12 cellular contexts compared by ENCODE assay signal in genomic region chr16:71628810-71629209, GRCh38. TPM values are rescaled to one million over a fixed set of nuclear protein-coding genes. Genes with fewer than 3 reads are reported as not detected.
DNase-seq lines count a peak whose midpoint lies in the region; TF ChIP-seq lines count a peak whose summit lies in the region.
"Had no signal": no experiment of that assay in that cellular context is flagged by ENCODE, and none has a peak within 500 bp of the region (broad histone marks: within the 10 kb centered on the region; RNA-seq: fewer than 3 reads in every experiment).

No MANE protein-coding gene starts in this region.

- H3K9me2 ChIP-seq in OCI-LY7 (ENCODE audit: insufficient read depth, low read length): no peaks in the 10 kb centered on the region

- H3K9me3 ChIP-seq in OCI-LY7 (ENCODE audit: low read length): no peaks in the 10 kb centered on the region
- H3K9me3 ChIP-seq: heart left ventricle, tibial artery had no signal

- H4K20me1 ChIP-seq in OCI-LY7 (ENCODE audit: insufficient read depth, low read length): no peaks in the 10 kb centered on the region

- H3K27me3 Mint-ChIP-seq in brain: peaks cover 29% of the 10 kb centered on the region

- no peak overlapping the region for H3K4me2 ChIP-seq in OCI-LY7 (ENCODE audit: low read length)

- TF ChIP-seq CTCF in brain (conservative IDR thresholded peaks at IDR 0.05): no peak
- TF ChIP-seq CTCF in OCI-LY7 (conservative IDR thresholded peaks at IDR 0.05; ENCODE audit: low read length): no peak

- H3K9me3 Mint-ChIP-seq in brain: no peaks in the 10 kb centered on the region
- H3K9me3 Mint-ChIP-seq: natural killer cell treated with Interleukin-12 subunit alpha and Interleukin-12 subunit beta and Interleukin-15 and Interleukin-18, amount 100 ng/mL, for 72 hours; T-cell had no signal

- intact Hi-C loops in OCI-LY7 (cut with micrococcal nuclease; ENCODE audit: unreplicated experiment): no loop called here

- H3K4me3 Mint-ChIP-seq in brain: peak overlapping the region in 1 of 5 experiments; percentile 45
- H3K4me3 Mint-ChIP-seq: natural killer cell treated with Interleukin-12 subunit alpha and Interleukin-12 subunit beta and Interleukin-15 and Interleukin-18, amount 100 ng/mL, for 72 hours; T-cell had no signal

- H3K27ac ChIP-seq in OCI-LY7 (ENCODE audit: low read depth, low read length, poor library complexity, severe bottlenecking): no peak overlapping the region
- H3K27ac ChIP-seq: heart left ventricle, tibial artery had no signal

- H2AFZ ChIP-seq in OCI-LY7 (ENCODE audit: low read length): no peak overlapping the region

- peak; percentile 47 for DNase-seq in A172 (ENCODE audit: low spot score)
- peak; percentile 44 for DNase-seq in HT1080 (ENCODE audit: low read depth)
- DNase-seq in left kidney (ENCODE audit: low read depth, low spot score): peak; percentile 15
- no peak for DNase-seq in stimulated activated CD4-positive, alpha-beta T cell treated with anti-CD3 and anti-CD28 coated beads, Interleukin-4, amount 100 ng/mL, for 4 hours
- no peak for DNase-seq in SK-N-DZ (ENCODE audit: low spot score)
- DNase-seq in NCI-H774 (lab: John Stamatoyannopoulos, UW): no peak
- no peak for DNase-seq in OCI-LY7 (ENCODE audit: low spot score)
- DNase-seq: heart left ventricle, T-cell had no signal

- H3K4me1 ChIP-seq in OCI-LY7 (ENCODE audit: insufficient read depth, low read length, poor library complexity, severe bottlenecking): no peaks in the 10 kb centered on the region

- no peaks in the 10 kb centered on the region for H3K36me3 ChIP-seq in OCI-LY7 (ENCODE audit: insufficient read depth, low read length)
- H3K36me3 ChIP-seq: heart left ventricle, tibial artery had no signal

- H3K79me2 ChIP-seq in OCI-LY7 (ENCODE audit: insufficient read depth, low read depth, low read length): no peaks in the 10 kb centered on the region

- no peak overlapping the region for H3K4me3 ChIP-seq in OCI-LY7 (ENCODE audit: low read depth, low read length, poor library complexity, severe bottlenecking)
- H3K4me3 ChIP-seq: heart left ventricle, tibial artery had no signal

- POLR2A ChIA-PET in OCI-LY7 (lab: Charles Lee): interaction anchor here (0.7 kb wide), 1 partner anchor 45 kb away, joined by 3 read pairs; no protein-coding TSS in a partner anchor

- H3K4me1 Mint-ChIP-seq in brain: peaks cover 29% of the 10 kb centered on the region

- BruUV-seq in OCI-LY7 (replicated peaks; lab: Mats Ljungman, UMichigan): no TSS peak

- no peaks in the 10 kb centered on the region for H3K36me3 Mint-ChIP-seq in brain
- H3K36me3 Mint-ChIP-seq: natural killer cell treated with Interleukin-12 subunit alpha and Interleukin-12 subunit beta and Interleukin-15 and Interleukin-18, amount 100 ng/mL, for 72 hours; T-cell had no signal

- CTCF ChIA-PET in OCI-LY7 (lab: Charles Lee; ENCODE audit: unreplicated experiment): interaction anchor here (0.6 kb wide), 1 partner anchor 134 kb away, joined by 4 read pairs; no protein-coding TSS in a partner anchor

- peak overlapping the region in 4 of 5 experiments; percentile 10 to 79 (median 37) for H3K27ac Mint-ChIP-seq in brain
- H3K27ac Mint-ChIP-seq: natural killer cell treated with Interleukin-12 subunit alpha and Interleukin-12 subunit beta and Interleukin-15 and Interleukin-18, amount 100 ng/mL, for 72 hours; T-cell had no signal

RNA-seq across cellular contexts. Expression of gene MARVELD3, which starts 2.8 kb away (rescaled TPM):
- 0.14 TPM in 1 of 2 replicates, not detected in the other for total RNA-seq in A172 (2014; rRNA removed; shearing (Covaris generic))
- 0.10 and 0.55 TPM in 2 replicates for total RNA-seq in HT1080 (2014; rRNA removed; shearing (Covaris generic))
- not detected in 2 replicates for polyA plus RNA-seq in HT1080 (2015; cell fraction: cytosol; rRNA removed)
- 0.14 TPM in 1 of 2 replicates, not detected in the other for polyA plus RNA-seq in HT1080 (2015; cell fraction: nucleus; rRNA removed)
- 3.4 TPM for polyA plus RNA-seq in brain (ENCODE audit: insufficient read depth, low read depth, low replicate concordance)
- not detected in 2 replicates for polyA plus RNA-seq in SK-N-DZ (2014; cell fraction: cytosol; rRNA removed)
- polyA plus RNA-seq in SK-N-DZ (2014; cell fraction: nucleus; rRNA removed): not detected in 2 replicates
- not detected in 2 replicates for total RNA-seq in OCI-LY7 (2014; rRNA removed; shearing (Covaris generic))
- total RNA-seq in OCI-LY7 (2022): not detected in 2 replicates
- total RNA-seq: natural killer cell treated with Interleukin-12 subunit alpha and Interleukin-12 subunit beta and Interleukin-15 and Interleukin-18, amount 100 ng/mL, for 72 hours had no signal
- polyA plus RNA-seq: heart left ventricle had no signal

RNA-seq across cellular contexts. Expression of gene TAT, which starts 51.9 kb away (rescaled TPM):
- total RNA-seq in A172 (2014; rRNA removed; shearing (Covaris generic)): not detected in 2 replicates
- not detected in 2 replicates for total RNA-seq in HT1080 (2014; rRNA removed; shearing (Covaris generic))
- polyA plus RNA-seq in HT1080 (2015; cell fraction: cytosol; rRNA removed): not detected in 2 replicates
- polyA plus RNA-seq in HT1080 (2015; cell fraction: nucleus; rRNA removed): not detected in 2 replicates
- polyA plus RNA-seq in brain (ENCODE audit: insufficient read depth, low read depth, low replicate concordance): 0.07 TPM
- not detected in 2 replicates for polyA plus RNA-seq in SK-N-DZ (2014; cell fraction: cytosol; rRNA removed)
- not detected in 2 replicates for polyA plus RNA-seq in SK-N-DZ (2014; cell fraction: nucleus; rRNA removed)
- not detected in 2 replicates for total RNA-seq in OCI-LY7 (2014; rRNA removed; shearing (Covaris generic))
- not detected in 2 replicates for total RNA-seq in OCI-LY7 (2022)
- total RNA-seq: natural killer cell treated with Interleukin-12 subunit alpha and Interleukin-12 subunit beta and Interleukin-15 and Interleukin-18, amount 100 ng/mL, for 72 hours had no signal
- polyA plus RNA-seq: heart left ventricle had no signal

Comparison
In these comparisons a context has a peak if more than half of its experiments do, and no peak if none do; other contexts are left out.
1. DNase-seq: peak in A172 (single experiment), HT1080 (single experiment) and left kidney (single experiment); none in stimulated activated CD4-positive, alpha-beta T cell treated with anti-CD3 and anti-CD28 coated beads, Interleukin-4, amount 100 ng/mL, for 4 hours (0 of 2), SK-N-DZ (single experiment), NCI-H774 (single experiment) and OCI-LY7 (single experiment).